ENCODE assay signal across 9 cellular contexts in the genomic region with DNA sequence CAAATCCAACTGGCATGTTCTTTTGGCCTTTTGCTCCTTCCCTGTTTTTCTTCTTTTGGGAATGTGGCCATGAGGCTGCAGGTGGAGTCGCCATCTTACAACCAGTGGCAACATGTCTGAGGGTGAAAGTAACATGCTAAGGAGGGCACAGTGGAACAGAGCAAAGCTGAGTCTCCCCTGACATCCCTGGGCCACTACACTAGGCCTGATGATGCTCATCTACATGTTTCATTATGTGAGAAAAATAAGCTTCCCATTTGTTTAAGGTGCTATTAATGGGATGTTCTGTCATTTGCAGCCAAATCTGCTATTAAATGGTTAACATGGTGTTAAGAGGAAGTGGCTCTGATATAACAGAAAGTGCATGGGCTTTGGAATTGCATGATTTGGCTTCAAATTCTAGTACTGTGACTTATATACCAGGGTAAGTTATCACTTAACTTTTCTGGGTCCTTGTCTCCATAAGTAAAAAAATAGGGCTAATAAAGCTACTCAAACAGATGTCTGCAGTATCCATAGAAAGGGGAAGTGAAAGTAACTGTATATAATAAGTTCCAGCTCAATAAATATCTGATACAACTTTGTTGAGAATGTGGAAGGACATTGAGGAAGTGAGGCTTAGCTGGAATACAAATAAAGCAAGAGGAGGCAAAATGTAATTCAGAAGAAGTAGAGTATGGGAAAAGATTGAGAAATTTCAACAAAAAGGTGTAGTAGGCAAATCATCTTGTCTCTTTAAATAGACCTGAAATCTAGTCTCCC.
DNase-seq lines count a peak whose midpoint lies in the region; ATAC-seq and FAIRE-seq lines count a peak whose summit lies in the region.
"Had no signal": no experiment of that assay in that cellular context is flagged by ENCODE, and none has a peak within 500 bp of the region (broad histone marks: within the 10 kb centered on the region; RNA-seq: fewer than 3 reads in every experiment).

No MANE protein-coding gene starts in this region.

- no peaks in the 10 kb centered on the region for H3K27me3 ChIP-seq in small intestine (ENCODE audit: control insufficient read depth in 2 of 2, insufficient read depth in 2 of 2, low read length in 2 of 2)

- H3K4me1 Mint-ChIP-seq in activated naive CD4-positive, alpha-beta T cell treated with anti-CD3 and anti-CD28 coated beads, Interleukin-2, amount 10 ng/mL, durations not matched to agents 7 days and 5 days = peaks cover 45% of the 10 kb centered on the region

- peaks cover 20% of the 10 kb centered on the region for H3K36me3 Mint-ChIP-seq in activated naive CD4-positive, alpha-beta T cell treated with anti-CD3 and anti-CD28 coated beads, Interleukin-2, amount 10 ng/mL, durations not matched to agents 7 days and 5 days

- H3K4me3 ChIP-seq in small intestine (ENCODE audit: low read depth in 1 of 2, low read length in 2 of 2) = no peak overlapping the region

- H3K27me3 Mint-ChIP-seq in activated naive CD4-positive, alpha-beta T cell treated with anti-CD3 and anti-CD28 coated beads, Interleukin-2, amount 10 ng/mL, durations not matched to agents 7 days and 5 days = no peaks in the 10 kb centered on the region

- peaks cover 4% of the 10 kb centered on the region for H3K9me3 Mint-ChIP-seq in activated naive CD4-positive, alpha-beta T cell treated with anti-CD3 and anti-CD28 coated beads, Interleukin-2, amount 10 ng/mL, durations not matched to agents 7 days and 5 days

- no peaks in the 10 kb centered on the region for H3K9me3 ChIP-seq in small intestine (ENCODE audit: control insufficient read depth, low read depth)

- H3K36me3 ChIP-seq in small intestine (ENCODE audit: control insufficient read depth in 2 of 2, insufficient read depth in 2 of 2, low read length in 2 of 2) = no peaks in the 10 kb centered on the region

- peak; percentile 73 for ATAC-seq in HG02852 (IDR thresholded peaks at IDR 0.05; ENCODE audit: unreplicated experiment)

- CTCF ChIA-PET in activated naive CD4-positive, alpha-beta T cell treated with anti-CD3 and anti-CD28 coated beads, Interleukin-2, amount 10 ng/mL, durations not matched to agents 7 days and 5 days (lab: Charles Lee) = no interaction called here

- WGBS in small intestine, 3 donors = 92 to 100% (median 100%) methylated on average over 1 of the region's 1 CpG

- H3K27ac ChIP-seq in small intestine (ENCODE audit: low read depth in 1 of 2, low read length in 1 of 2) = no peak overlapping the region

- no peak overlapping the region for H3K4me3 Mint-ChIP-seq in activated naive CD4-positive, alpha-beta T cell treated with anti-CD3 and anti-CD28 coated beads, Interleukin-2, amount 10 ng/mL, durations not matched to agents 7 days and 5 days

- FAIRE-seq in small intestine (lab: Jason Lieb, UNC) = no peak
- FAIRE-seq: endothelial cell of umbilical vein had no signal

- no peak for DNase-seq in activated naive CD4-positive, alpha-beta T cell treated with anti-CD3 and anti-CD28 coated beads, Interleukin-2, amount 10 ng/mL, durations not matched to agents 7 days and 5 days
- DNase-seq in activated naive CD4-positive, alpha-beta T cell (lab: John Stamatoyannopoulos, UW) = no peak
- DNase-seq in NAMALWA (ENCODE audit: low spot score) (peak; percentile 93), small intestine (peak; percentile 34), DMS79 (lab: John Stamatoyannopoulos, UW) (no peak), globus pallidus (ENCODE audit: low spot score) (no peak), LoVo (ENCODE audit: low spot score) (no peak)

- H3K4me1 ChIP-seq in small intestine (ENCODE audit: control insufficient read depth in 2 of 2, insufficient read depth in 1 of 2, low read depth in 1 of 2, low read length in 1 of 2) = peaks cover 0 to 6% of the 10 kb centered on the region in 2 donors

- peak overlapping the region; percentile 53 for H3K27ac Mint-ChIP-seq in activated naive CD4-positive, alpha-beta T cell treated with anti-CD3 and anti-CD28 coated beads, Interleukin-2, amount 10 ng/mL, durations not matched to agents 7 days and 5 days

Comparison
In these comparisons a context has a peak if more than half of its experiments do, and no peak if none do; other contexts are left out.
1. DNase-seq: peak in NAMALWA (single experiment) and small intestine (single experiment); none in activated naive CD4-positive, alpha-beta T cell treated with anti-CD3 and anti-CD28 coated beads, Interleukin-2, amount 10 ng/mL, durations not matched to agents 7 days and 5 days (single experiment), activated naive CD4-positive, alpha-beta T cell (0 of 4), DMS79 (single experiment), globus pallidus (single experiment) and LoVo (single experiment).